9 cellular contexts compared by ENCODE assay signal in genomic region chr3:114455432-114455831, GRCh38.
DNase-seq lines count a peak whose midpoint lies in the region; ATAC-seq and TF ChIP-seq lines count a peak whose summit lies in the region.
"Had no signal": no experiment of that assay in that cellular context is flagged by ENCODE, and none has a peak within 500 bp of the region (broad histone marks: within the 10 kb centered on the region; RNA-seq: fewer than 3 reads in every experiment).

No MANE protein-coding gene starts in this region.

- no peak for TF ChIP-seq CTCF in fibroblast of lung (conservative IDR thresholded peaks at IDR 0.05 in 1 of 2, IDR thresholded peaks at IDR 0.05 in 1 of 2; ENCODE audit: low read depth in 1 of 2, low read length in 2 of 2)

- DNase-seq in EH (ENCODE audit: low read depth), result peak; percentile 15
- peak; percentile 45 for DNase-seq in NAMALWA (ENCODE audit: low spot score)
- no peak for DNase-seq in fibroblast of lung (ENCODE audit: low read depth in 2 of 2)
- DNase-seq in NCI-H2227 (lab: John Stamatoyannopoulos, UW; ENCODE audit: unreplicated experiment), result no peak
- no peak for DNase-seq in retina
- DNase-seq: activated CD4-positive, alpha-beta T cell treated with anti-CD3 and anti-CD28 coated beads, Interleukin-2, amount 50 U/mL, for 48 hours had no signal

- H3K9me3 ChIP-seq in fibroblast of lung (ENCODE audit: control insufficient read depth, insufficient read depth, low read depth, low read length), result no peaks in the 10 kb centered on the region
- no peaks in the 10 kb centered on the region for H3K9me3 ChIP-seq in skeletal muscle tissue (ENCODE audit: control insufficient read depth in 3 of 3, low read length in 3 of 3)

- no peaks in the 10 kb centered on the region for H4K20me1 ChIP-seq in fibroblast of lung (ENCODE audit: control insufficient read depth, extremely low read depth, insufficient read depth, low read length)

- H3K27me3 ChIP-seq in fibroblast of lung (ENCODE audit: control insufficient read depth, insufficient read depth, low read length) (no peaks in the 10 kb centered on the region), skeletal muscle tissue (ENCODE audit: control insufficient read depth in 3 of 3, insufficient read depth in 3 of 3, low read length in 3 of 3) (no peaks in the 10 kb centered on the region)

- H3K36me3 ChIP-seq in fibroblast of lung (ENCODE audit: control insufficient read depth, insufficient read depth, low read length), result no peaks in the 10 kb centered on the region
- no peaks in the 10 kb centered on the region for H3K36me3 ChIP-seq in skeletal muscle tissue (ENCODE audit: control insufficient read depth in 3 of 3, insufficient read depth in 3 of 3, low read length in 3 of 3)

- H3K9ac ChIP-seq in fibroblast of lung (ENCODE audit: insufficient read depth, low read length) (no peak overlapping the region), skeletal muscle tissue (ENCODE audit: low read depth in 1 of 3, low read length in 3 of 3) (peak overlapping the region; percentile 70 to 77 (median 72))

- no peaks in the 10 kb centered on the region for H3K79me2 ChIP-seq in fibroblast of lung (ENCODE audit: control insufficient read depth, insufficient read depth, low read length)

- H3K4me3 ChIP-seq in fibroblast of lung (replicated peaks in 1 of 4; ENCODE audit: control extremely low read depth in 1 of 4, insufficient read depth in 1 of 4, low read depth in 3 of 4, low read length in 4 of 4) (peak overlapping the region in 3 of 4 experiments; percentile 65 to 69 (median 65)), skeletal muscle tissue (ENCODE audit: low read length in 3 of 3) (peak overlapping the region; percentile 58 to 79 (median 68))

- H2AFZ ChIP-seq in fibroblast of lung (ENCODE audit: low read length), result no peak overlapping the region

- no peak overlapping the region for H3K27ac ChIP-seq in fibroblast of lung (ENCODE audit: insufficient read depth, low read length)
- H3K27ac ChIP-seq in skeletal muscle tissue (ENCODE audit: low read depth, low read length), result no peak overlapping the region

- ATAC-seq in GM21515 (IDR thresholded peaks at IDR 0.05; ENCODE audit: unreplicated experiment) (no peak), GM18498 (IDR thresholded peaks at IDR 0.05; ENCODE audit: unreplicated experiment) (no peak)

- H3K4me1 ChIP-seq in fibroblast of lung (ENCODE audit: control insufficient read depth, extremely low read depth, insufficient read depth, low read length) (no peaks in the 10 kb centered on the region), skeletal muscle tissue (ENCODE audit: control insufficient read depth in 3 of 3, insufficient read depth in 3 of 3, low read length in 3 of 3) (peaks cover 17 to 44% (median 31%) of the 10 kb centered on the region in 3 donors)

- no peak overlapping the region for H3K4me2 ChIP-seq in fibroblast of lung (ENCODE audit: extremely low read depth, insufficient read depth, low read length)

Comparison
In these comparisons a context has a peak if more than half of its experiments do, and no peak if none do; other contexts are left out.
1. DNase-seq: peak in EH (single experiment) and NAMALWA (single experiment); none in fibroblast of lung (0 of 2), NCI-H2227 (single experiment) and retina (single experiment).